Comparison of ENCODE assay signal across 23 cellular contexts in genomic region chr12:42031847-42032564, GRCh38.
"Had no signal": no experiment of that assay in that cellular context is flagged by ENCODE, and none has a peak within 500 bp of the region (broad histone marks: within the 10 kb centered on the region; RNA-seq: fewer than 3 reads in every experiment).

No MANE protein-coding gene starts in this region.

- H3K4me1 ChIP-seq: colonic mucosa, esophagus muscularis mucosa, esophagus squamous epithelium, foreskin keratinocyte, gastrocnemius medialis, gastroesophageal sphincter, heart left ventricle, heart right ventricle had no signal

- H3K4me3 ChIP-seq: colonic mucosa, coronary artery, dorsolateral prefrontal cortex, esophagus muscularis mucosa, esophagus squamous epithelium, gastrocnemius medialis, gastroesophageal sphincter, heart left ventricle, heart right ventricle had no signal

- H3K27me3 Mint-ChIP-seq: dendritic cell treated with granulocyte-macrophage colony-stimulating factor and Interleukin-4, amounts not matched to agents 40 ng/mL and 50 ng/mL, for 4 days had no signal

- DNase-seq: colonic mucosa; cortex of kidney; dermis blood vessel endothelial cell; dorsolateral prefrontal cortex; effector CD4-positive, alpha-beta T cell; effector CD8-positive, alpha-beta T cell; effector memory CD4-positive, alpha-beta T cell; effector memory CD8-positive, alpha-beta T cell; erythroblast; esophagus squamous epithelium; foreskin fibroblast; foreskin keratinocyte; foreskin melanocyte; gastrocnemius medialis; glutamatergic neuron; head of caudate nucleus; heart left ventricle; heart right ventricle had no signal

- H3K36me3 ChIP-seq: colonic mucosa, esophagus muscularis mucosa, esophagus squamous epithelium, gastrocnemius medialis, gastroesophageal sphincter, heart left ventricle, heart right ventricle had no signal

- H3K9me3 Mint-ChIP-seq: dendritic cell treated with granulocyte-macrophage colony-stimulating factor and Interleukin-4, amounts not matched to agents 40 ng/mL and 50 ng/mL, for 4 days; effector memory CD8-positive, alpha-beta T cell had no signal

- H3K9me3 ChIP-seq: colonic mucosa, esophagus squamous epithelium, gastrocnemius medialis had no signal

- H3K27ac ChIP-seq: colonic mucosa, coronary artery, dorsolateral prefrontal cortex, epithelial cell of prostate, esophagus muscularis mucosa, esophagus squamous epithelium, foreskin keratinocyte, gastrocnemius medialis, gastroesophageal sphincter, heart left ventricle, heart right ventricle had no signal

- H3K4me3 Mint-ChIP-seq: dendritic cell treated with granulocyte-macrophage colony-stimulating factor and Interleukin-4, amounts not matched to agents 40 ng/mL and 50 ng/mL, for 4 days; effector memory CD8-positive, alpha-beta T cell had no signal

- H3K27ac Mint-ChIP-seq: dendritic cell treated with granulocyte-macrophage colony-stimulating factor and Interleukin-4, amounts not matched to agents 40 ng/mL and 50 ng/mL, for 4 days; effector memory CD8-positive, alpha-beta T cell had no signal

- H3K27me3 ChIP-seq: colonic mucosa, dorsolateral prefrontal cortex, esophagus muscularis mucosa, esophagus squamous epithelium, foreskin keratinocyte, gastrocnemius medialis, gastroesophageal sphincter, heart left ventricle, heart right ventricle had no signal
